Comparison of ENCODE assay signal across 8 cellular contexts in genomic region chr17:15260376-15261062, GRCh38. TPM values are rescaled to one million over a fixed set of nuclear protein-coding genes. Genes with fewer than 3 reads are reported as not detected.
DNase-seq lines count a peak whose midpoint lies in the region; ATAC-seq, FAIRE-seq and TF ChIP-seq lines count a peak whose summit lies in the region.

No MANE protein-coding gene starts in this region.

- no peaks in the 10 kb centered on the region for H3K79me2 ChIP-seq in GM12878 (ENCODE audit: control insufficient read depth, insufficient read depth, low read length)

- CTCF ChIA-PET in GM12878 (lab: Yijun Ruan, JAX): interaction anchor here (0.6 kb wide), 1 partner anchor 239 kb away, joined by 4 read pairs; no protein-coding TSS in a partner anchor

- H3K4me3 ChIP-seq in GM12878: peak overlapping the region; percentile 16; the same call in 1 of the 2 replicates

- H3K9me3 ChIP-seq in GM12878 (replicated peaks; ENCODE audit: control insufficient read depth, insufficient read depth, low read length): no peaks in the 10 kb centered on the region

- no TSS peak for BruUV-seq in GM12878 (replicated peaks; lab: Mats Ljungman, UMichigan)

- intact Hi-C loops in GM12878 (cut with micrococcal nuclease; ENCODE audit: unreplicated experiment): no loop called here

- H3K4me1 ChIP-seq in GM12878 (ENCODE audit: control insufficient read depth, insufficient read depth, low read length): no peaks in the 10 kb centered on the region

- peak overlapping the region; percentile 77 for H3K4me2 ChIP-seq in GM12878 (ENCODE audit: control insufficient read depth, insufficient read depth)

- SMC1A ChIA-PET in GM12878 (lab: Charles Lee; ENCODE audit: uncharacterized antibody, unreplicated experiment): no interaction called here

- DNase-seq in NCI-H146 (lab: John Stamatoyannopoulos, UW) (peak; percentile 22), NCI-H146 treated with DMSO at 0.1 percent for 48 hours (lab: John Stamatoyannopoulos, UW; ENCODE audit: unreplicated experiment) (no peak), HuH-7 (ENCODE audit: low spot score) (peak; percentile 80), SW480 (ENCODE audit: low spot score) (peak; percentile 57), GM12878 (ENCODE audit: low read depth, low spot score) (no peak), hippocampal formation (lab: John Stamatoyannopoulos, UW) (peak; percentile 79 to 83), pulmonary artery endothelial cell (ENCODE audit: low read depth, low spot score) (peak; percentile 52)

- FAIRE-seq in GM12878 (lab: Jason Lieb, UNC): no peak

- no peak overlapping the region for H3K27ac ChIP-seq in GM12878 (ENCODE audit: control insufficient read depth, insufficient read depth)

- TF ChIP-seq RAD21 in GM12878 (IDR thresholded peaks at IDR 0.05; ENCODE audit: insufficient read depth, low read depth, low read length): peak; percentile 47

- POLR2A ChIA-PET in GM12878 (lab: Charles Lee): no interaction called here

- peaks cover 0 to 2% of the 10 kb centered on the region in 2 experiments; a peak in 3 of 4 replicates for H3K27me3 ChIP-seq in GM12878 (replicated peaks in 1 of 2; ENCODE audit: control insufficient read depth in 2 of 2, insufficient read depth in 2 of 2, low read length in 1 of 2)

- peak; percentile 23 to 47 (median 45); a peak in 5 of 6 replicates for TF ChIP-seq CTCF in GM12878 (IDR thresholded peaks at IDR 0.05 in 2 of 3, conservative IDR thresholded peaks at IDR 0.05 in 1 of 3; ENCODE audit: control insufficient read depth in 2 of 3, extremely low read depth in 1 of 3, insufficient read depth in 1 of 3, low read depth in 3 of 3, low read length in 3 of 3)

- no peak overlapping the region for H3K9ac ChIP-seq in GM12878 (ENCODE audit: control insufficient read depth, insufficient read depth, low read length)

- in situ Hi-C loops in GM12878 (cut with MboI): loop anchor here (25.0 kb wide), 1 partner anchor 727 kb away; the partner anchor contains the start of genes TTC19 and ZSWIM7

- H2AFZ ChIP-seq in GM12878 (ENCODE audit: control insufficient read depth, low read depth, low read length): no peak overlapping the region; the same call in 1 of the 2 replicates

- no peaks in the 10 kb centered on the region for H4K20me1 ChIP-seq in GM12878 (ENCODE audit: control insufficient read depth, insufficient read depth)

- ATAC-seq in GM12878 (peak; percentile 88), HG02763 (IDR thresholded peaks at IDR 0.05; ENCODE audit: unreplicated experiment) (no peak)

- no peak for TF ChIP-seq EP300 in GM12878 (IDR thresholded peaks at IDR 0.05; ENCODE audit: borderline replicate concordance in 1 of 2, control insufficient read depth in 1 of 2, low read depth in 2 of 2, low read length in 2 of 2)

- WGBS in GM12878 (ENCODE audit: insufficient coverage, insufficient replicate concordance, low lambda C conversion rate, missing lambda C conversion rate): 12% methylated on average over 47 of the region's 59 CpGs

- H3K36me3 ChIP-seq in GM12878 (ENCODE audit: control insufficient read depth in 2 of 2, insufficient read depth in 2 of 2, low read length in 1 of 2): no peaks in the 10 kb centered on the region

- RAD21 ChIA-PET in GM12878 (lab: Charles Lee; ENCODE audit: unreplicated experiment): no interaction called here

- no peak for TF ChIP-seq POLR2A in GM12878 (IDR thresholded peaks at IDR 0.05; ENCODE audit: low read depth, low read length)

TF ChIP-seq in GM12878, 131 proteins besides CTCF, POLR2A, EP300 and RAD21:
- TF ChIP-seq POU2F2 (IDR thresholded peaks at IDR 0.05; ENCODE audit: borderline replicate concordance, low read depth, low read length) (no peak), NR2F1 (conservative IDR thresholded peaks at IDR 0.05) (0 out of 2 replicates have a peak, but pooled peaks have one; percentile 18), HCFC1 (IDR thresholded peaks at IDR 0.05; ENCODE audit: low read length) (no peak), HDAC6 (IDR thresholded peaks at IDR 0.05; ENCODE audit: unreplicated experiment) (no peak)

RNA-seq across cellular contexts. Expression of gene PMP22, which starts 4.6 kb away (rescaled TPM):
- not detected in 2 replicates for total RNA-seq in GM12878 (2013; cell fraction: nucleolus; rRNA removed)
- total RNA-seq in GM12878 (2014; rRNA removed): not detected in 2 replicates
- total RNA-seq in GM12878 (2014; rRNA removed; fragmentation: Illumina TruSeq; extraction: Trizol): not detected in 2 replicates
- total RNA-seq in GM12878 (2021): 0.35 and 0.59 TPM in 2 replicates
- not detected for polyA plus RNA-seq in GM12878 (2011; ENCODE audit: low read depth)
- 0.04 TPM in 1 of 2 replicates, not detected in the other for polyA plus RNA-seq in GM12878 (2011; rRNA removed)
- not detected in 2 replicates for polyA plus RNA-seq in GM12878 (2011; cell fraction: cytosol; rRNA removed)
- polyA plus RNA-seq in GM12878 (2011; cell fraction: nucleus; rRNA removed): not detected in 2 replicates
- polyA plus RNA-seq in GM12878 (2012): not detected in 2 replicates
- not detected in 2 replicates for polyA plus RNA-seq in GM12878 (2014; fragmentation: Illumina TruSeq; extraction: Trizol)
- not detected for polyA plus RNA-seq in GM12878 (2014; fragmentation: Nextera tagmentation; extraction: Ambion mirVana)
- not detected in 2 replicates for polyA plus RNA-seq in GM12878 (2014; rRNA removed)
- not detected for polyA plus RNA-seq in GM12878 (2016; fragmentation: Nextera tagmentation; extraction: Ambion mirVana)
- polyA minus RNA-seq in GM12878 (2011; rRNA and poly(A)+ RNA removed): 0.22 TPM in 1 of 2 replicates, not detected in the other
- not detected in 2 replicates for polyA minus RNA-seq in GM12878 (2011; cell fraction: cytosol; rRNA and poly(A)+ RNA removed)
- not detected in 2 replicates for polyA minus RNA-seq in GM12878 (2011; cell fraction: nucleus; rRNA and poly(A)+ RNA removed)
- 28.0 and 58.8 TPM in 2 replicates for total RNA-seq in pulmonary artery endothelial cell

Comparison
In these comparisons a context has a peak if more than half of its experiments do, and no peak if none do; other contexts are left out.
1. DNase-seq: peak in NCI-H146 (single experiment), HuH-7 (single experiment), SW480 (single experiment), hippocampal formation (2 of 2) and pulmonary artery endothelial cell (single experiment); none in NCI-H146 treated with DMSO at 0.1 percent for 48 hours (single experiment) and GM12878 (single experiment).
2. RNA of gene PMP22, which starts 4.6 kb away (total RNA-seq): 28.0 to 58.8 TPM in pulmonary artery endothelial cell; 0.35 to 0.59 TPM in GM12878; every median in the first group is over 10 times any median in the second.